In genomic region chr19:23415034-23415433, GRCh38 we compare ENCODE assay signal across 11 cellular contexts. TPM values are rescaled to one million over a fixed set of nuclear protein-coding genes. Genes with fewer than 3 reads are reported as not detected.
DNase-seq lines count a peak whose midpoint lies in the region; ATAC-seq and TF ChIP-seq lines count a peak whose summit lies in the region.
"Had no signal": no experiment of that assay in that cellular context is flagged by ENCODE, and none has a peak within 500 bp of the region (broad histone marks: within the 10 kb centered on the region; RNA-seq: fewer than 3 reads in every experiment).

No MANE protein-coding gene starts in this region.

- intact Hi-C loops in esophagus muscularis mucosa (cut with DNase I): no loop called here

- TF ChIP-seq EP300 in esophagus muscularis mucosa (IDR thresholded peaks at IDR 0.05): no peak

- no peak overlapping the region for H2AK5ac ChIP-seq in trophoblast cell (ENCODE audit: low read length)

- H4K8ac ChIP-seq in trophoblast cell (ENCODE audit: low read depth, low read length): no peak overlapping the region

- ATAC-seq in GM21360 (IDR thresholded peaks at IDR 0.05; ENCODE audit: unreplicated experiment): no peak

- peak; percentile 14 for DNase-seq in GM13977 (ENCODE audit: low spot score)
- DNase-seq in Peyer's patch: peak in 1 of 3 donors; percentile 60
- DNase-seq in esophagus muscularis mucosa (ENCODE audit: extremely low spot score): no peak
- no peak for DNase-seq in trophoblast cell
- no peak for DNase-seq in mucosa of gallbladder (ENCODE audit: low spot score)
- DNase-seq in NCI-H2227 treated with DMSO at 0.1 percent for 48 hours (lab: John Stamatoyannopoulos, UW): no peak
- no peak for DNase-seq in DMS114 treated with DMSO at 0.1 percent for 48 hours (lab: John Stamatoyannopoulos, UW; ENCODE audit: unreplicated experiment)
- DNase-seq: activated effector memory CD4-positive, alpha-beta T cell treated with Interleukin-2 at 50 U/mL for 16 hours; kidney glomerular epithelial cell; NCI-H524 treated with DMSO at 0.1 percent for 48 hours had no signal

- no peak overlapping the region for H3K9ac ChIP-seq in trophoblast cell (ENCODE audit: low read length)

- no peak overlapping the region for H2BK120ac ChIP-seq in trophoblast cell (ENCODE audit: insufficient read depth, low read length, poor library complexity)

- no peaks in the 10 kb centered on the region for H3K9me3 ChIP-seq in Peyer's patch
- H3K9me3 ChIP-seq in esophagus muscularis mucosa: no peaks in the 10 kb centered on the region
- H3K9me3 ChIP-seq in trophoblast cell (ENCODE audit: insufficient read depth, low read depth, low read length): peaks cover 4% of the 10 kb centered on the region

- H4K12ac ChIP-seq in trophoblast cell (ENCODE audit: low read depth, low read length): no peak overlapping the region

- H3K14ac ChIP-seq in trophoblast cell (ENCODE audit: low read length): no peak overlapping the region

- H2BK5ac ChIP-seq in trophoblast cell (ENCODE audit: low read depth, low read length, poor library complexity): no peak overlapping the region

- TF ChIP-seq CTCF in GM13977 (IDR thresholded peaks at IDR 0.05; ENCODE audit: extremely low read depth, insufficient read depth, missing control alignments) (no peak), Peyer's patch (IDR thresholded peaks at IDR 0.05) (no peak), esophagus muscularis mucosa (IDR thresholded peaks at IDR 0.05) (no peak)

- H3K4me3 ChIP-seq in Peyer's patch: peak overlapping the region; percentile 25 to 68 (median 50)
- peak overlapping the region; percentile 46 to 54 (median 48) for H3K4me3 ChIP-seq in esophagus muscularis mucosa
- H3K4me3 ChIP-seq in trophoblast cell (ENCODE audit: low read depth, low read length): peak overlapping the region; percentile 77

- no peak overlapping the region for H4K91ac ChIP-seq in trophoblast cell (ENCODE audit: low read depth, low read length)

- H3K36me3 ChIP-seq in Peyer's patch (no peaks in the 10 kb centered on the region), esophagus muscularis mucosa (no peaks in the 10 kb centered on the region), trophoblast cell (ENCODE audit: control insufficient read depth in 1 of 2, insufficient read depth in 2 of 2, low read length in 2 of 2) (no peaks in the 10 kb centered on the region)

- no peak overlapping the region for H2BK12ac ChIP-seq in trophoblast cell (ENCODE audit: low read length)

- H3K27me3 ChIP-seq in Peyer's patch (no peaks in the 10 kb centered on the region), esophagus muscularis mucosa (peaks cover 0 to 18% (median 0%) of the 10 kb centered on the region in 4 donors), trophoblast cell (ENCODE audit: insufficient read depth, low read length) (no peaks in the 10 kb centered on the region)

- H3K23ac ChIP-seq in trophoblast cell (ENCODE audit: low read length): no peak overlapping the region

- H3K18ac ChIP-seq in trophoblast cell (ENCODE audit: low read length): no peak overlapping the region

- H3K4ac ChIP-seq in trophoblast cell (ENCODE audit: low read depth, low read length): no peak overlapping the region

- no peak for TF ChIP-seq POLR2A in Peyer's patch (IDR thresholded peaks at IDR 0.05)
- no peak for TF ChIP-seq POLR2A in esophagus muscularis mucosa (IDR thresholded peaks at IDR 0.05; ENCODE audit: low read depth)

- H2AFZ ChIP-seq in trophoblast cell (ENCODE audit: insufficient read depth, low read length, poor library complexity): peak overlapping the region; percentile 76

- H3K79me1 ChIP-seq in trophoblast cell (ENCODE audit: low read length): no peaks in the 10 kb centered on the region

- H3K4me2 ChIP-seq in trophoblast cell (ENCODE audit: low read length): peak overlapping the region; percentile 94

- WGBS in esophagus muscularis mucosa: 28% methylated on average over 12 of the region's 13 CpGs
- no CpG with 5 or more reads among the region's 13 CpGs for WGBS in trophoblast cell (ENCODE audit: extremely low coverage, insufficient coverage, insufficient read length)

- no peaks in the 10 kb centered on the region for H3K79me2 ChIP-seq in trophoblast cell (ENCODE audit: control insufficient read depth, insufficient read depth, low read length, poor library complexity)

- peak overlapping the region in 3 of 4 donors; percentile 52 to 88 (median 69) for H3K27ac ChIP-seq in Peyer's patch
- no peak overlapping the region for H3K27ac ChIP-seq in esophagus muscularis mucosa (replicated peaks in 1 of 4)
- H3K27ac ChIP-seq in trophoblast cell (ENCODE audit: low read depth, low read length): no peak overlapping the region

- in situ Hi-C loops in GM13977 (cut with MboI; ENCODE audit: low pct_unique_long_range_greater_than_20kb, low sequenced_read_pairs, unreplicated experiment): no loop called here

- H3K4me1 ChIP-seq in Peyer's patch (peaks cover 0 to 22% (median 3%) of the 10 kb centered on the region in 4 donors), esophagus muscularis mucosa (peaks cover 6 to 14% (median 12%) of the 10 kb centered on the region in 4 donors), trophoblast cell (ENCODE audit: control insufficient read depth in 1 of 2, insufficient read depth in 2 of 2, low read length in 2 of 2) (peaks cover 3 to 4% of the 10 kb centered on the region in 2 experiments)

RNA-seq across cellular contexts. Expression of gene ZNF91, which starts 19.8 kb away (rescaled TPM):
- total RNA-seq in Peyer's patch (100 to 1,000 TPM; 171 to 214 (median 193) TPM), esophagus muscularis mucosa (10 to 100 TPM; 25.5 to 34.1 (median 30.4) TPM), mucosa of gallbladder (43.9 TPM)
- polyA plus RNA-seq in trophoblast cell (2013): 17.2 and 18.3 TPM in 2 replicates

Comparison
In these comparisons a context has a peak if more than half of its experiments do, and no peak if none do; other contexts are left out.
1. H3K27ac ChIP-seq: peak in Peyer's patch (3 of 4); none in esophagus muscularis mucosa (0 of 4) and trophoblast cell (single experiment).
2. Peak in every context shown above with its lines, with median percentiles within 50 percentile points of each other: H3K4me3 ChIP-seq.